Comparison of ENCODE assay signal across 5 cellular contexts in genomic region chr15:28847959-28848358, GRCh38. TPM values are rescaled to one million over a fixed set of nuclear protein-coding genes. Genes with fewer than 3 reads are reported as not detected.
"Had no signal": no experiment of that assay in that cellular context is flagged by ENCODE, and none has a peak within 500 bp of the region (broad histone marks: within the 10 kb centered on the region; RNA-seq: fewer than 3 reads in every experiment).

No MANE protein-coding gene starts in this region.

RNA-seq across cellular contexts. Expression of gene GOLGA6L7, which starts 0.5 kb away (rescaled TPM):
- total RNA-seq: GM23338, H1, H9, HT-29, IMR-90 had no signal
- polyA plus RNA-seq: H1, IMR-90 had no signal

RNA-seq across cellular contexts. Expression of gene APBA2, which starts 37.8 kb away (rescaled TPM):
- total RNA-seq: HT-29 had no signal
